ENCODE assay signal across 22 cellular contexts in the genomic region with DNA sequence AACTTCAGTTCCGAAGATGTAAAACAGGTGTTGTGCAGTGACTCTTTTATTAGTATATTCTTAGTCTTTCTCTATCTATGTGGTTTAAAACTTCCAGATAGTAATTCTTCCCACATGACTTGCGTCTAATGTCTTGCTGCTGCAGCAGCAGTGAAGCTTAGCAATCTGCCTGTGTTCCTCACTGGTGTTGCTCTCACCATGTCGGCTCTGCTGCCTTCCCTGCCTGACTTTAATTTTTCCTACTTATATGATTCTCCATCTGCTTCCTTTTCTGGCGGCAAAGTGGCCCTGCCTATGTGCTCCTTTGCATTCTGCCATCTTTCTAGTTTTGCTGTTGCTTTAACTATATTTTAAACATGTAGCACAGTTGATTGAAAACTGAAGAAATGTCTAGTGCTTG.
A peak's percentile ranks its signal among the peaks of the same experiment; 100 is the strongest.
DNase-seq lines count a peak whose midpoint lies in the region; ATAC-seq and TF ChIP-seq lines count a peak whose summit lies in the region.
"Had no signal": no experiment of that assay in that cellular context is flagged by ENCODE, and none has a peak within 500 bp of the region (broad histone marks: within the 10 kb centered on the region; RNA-seq: fewer than 3 reads in every experiment).

No MANE protein-coding gene starts in this region.

- TF ChIP-seq EP300 in SK-N-SH (IDR thresholded peaks at IDR 0.05; ENCODE audit: borderline replicate concordance in 1 of 2, low read depth in 1 of 2, low read length in 1 of 2): no peak

- H3K79me2 ChIP-seq in GM23338 (replicated peaks; ENCODE audit: insufficient read depth) (no peaks in the 10 kb centered on the region), OCI-LY3 (ENCODE audit: low read length) (no peaks in the 10 kb centered on the region), neural progenitor cell (ENCODE audit: low read depth) (no peaks in the 10 kb centered on the region), SK-N-SH (ENCODE audit: insufficient read depth) (no peaks in the 10 kb centered on the region)

- H3K4me2 ChIP-seq in GM23338 (no peak overlapping the region), OCI-LY3 (ENCODE audit: low read length) (peak overlapping the region; percentile 17; the same call in 1 of the 2 replicates), neural progenitor cell (no peak overlapping the region), SK-N-SH (no peak overlapping the region)
- H3K4me2 ChIP-seq: BLaER1 treated with 17β-estradiol and CSF1 and Interleukin-3, amounts not matched to agents 10 nM and 100 nM had no signal

- H3K36me3 ChIP-seq in GM23338 (ENCODE audit: insufficient read depth) (no peaks in the 10 kb centered on the region), OCI-LY3 (replicated peaks; ENCODE audit: low read depth, low read length) (no peaks in the 10 kb centered on the region), neural progenitor cell (no peaks in the 10 kb centered on the region), SK-N-SH (replicated peaks in 1 of 2; ENCODE audit: control insufficient read depth in 1 of 2, insufficient read depth in 2 of 2, low read length in 1 of 2) (no peaks in the 10 kb centered on the region)
- H3K36me3 ChIP-seq: BLaER1 treated with 17β-estradiol and CSF1 and Interleukin-3, amounts not matched to agents 10 nM and 100 nM; Peyer's patch; SJCRH30 had no signal

- 39% methylated on average over 4 of the region's 4 CpGs for WGBS in SK-N-SH (ENCODE audit: low lambda C conversion rate)

- no peaks in the 10 kb centered on the region for H3K36me3 Mint-ChIP-seq in GM23338 (ENCODE audit: low read depth)
- no peaks in the 10 kb centered on the region for H3K36me3 Mint-ChIP-seq in neural progenitor cell
- H3K36me3 Mint-ChIP-seq in natural killer cell treated with Interleukin-12 subunit alpha and Interleukin-12 subunit beta and Interleukin-15 and Interleukin-18, amount 100 ng/mL, for 72 hours: no peaks in the 10 kb centered on the region
- no peaks in the 10 kb centered on the region for H3K36me3 Mint-ChIP-seq in activated T-helper 1 cell treated with anti-CD3 and anti-CD28 coated beads, Interleukin-12 subunit alpha, Interleukin-12 subunit beta, Interleukin-2, Interleukin-4 antibody, amounts not matched to agents 30 ng/mL and 10 ng/mL and 1 ng/mL, durations not matched to agents 14 hours and 24 hours and 36 hours (ENCODE audit: low read depth)
- H3K36me3 Mint-ChIP-seq: CD8-positive, alpha-beta T cell had no signal

- H3K27me3 Mint-ChIP-seq in GM23338 (ENCODE audit: insufficient read depth, low read depth, poor library complexity) (no peaks in the 10 kb centered on the region), neural progenitor cell (ENCODE audit: insufficient read depth, low read depth) (no peaks in the 10 kb centered on the region)
- H3K27me3 Mint-ChIP-seq in natural killer cell treated with Interleukin-12 subunit alpha and Interleukin-12 subunit beta and Interleukin-15 and Interleukin-18, amount 100 ng/mL, for 72 hours: no peaks in the 10 kb centered on the region
- H3K27me3 Mint-ChIP-seq in activated T-helper 1 cell treated with anti-CD3 and anti-CD28 coated beads, Interleukin-12 subunit alpha, Interleukin-12 subunit beta, Interleukin-2, Interleukin-4 antibody, amounts not matched to agents 30 ng/mL and 10 ng/mL and 1 ng/mL, durations not matched to agents 14 hours and 24 hours and 36 hours (ENCODE audit: insufficient read depth): no peaks in the 10 kb centered on the region

- CTCF ChIA-PET in SK-N-SH (lab: Yijun Ruan, JAX): no interaction called here

- no peak overlapping the region for H3K27ac ChIP-seq in GM23338 (ENCODE audit: low read depth)
- no peak overlapping the region for H3K27ac ChIP-seq in OCI-LY3 (ENCODE audit: low read length)
- no peak overlapping the region for H3K27ac ChIP-seq in neural progenitor cell
- no peak overlapping the region for H3K27ac ChIP-seq in SK-N-SH (ENCODE audit: low read depth in 2 of 2, low read length in 1 of 2)
- H3K27ac ChIP-seq: BLaER1 treated with 17β-estradiol and CSF1 and Interleukin-3, amounts not matched to agents 10 nM and 100 nM; GM23248; HL-60; Peyer's patch; SJCRH30 had no signal

- H3F3A ChIP-seq in GM23338 (replicated peaks; ENCODE audit: low read depth): no peaks in the 10 kb centered on the region
- H3F3A ChIP-seq in neural progenitor cell (ENCODE audit: low read depth): no peaks in the 10 kb centered on the region
- no peaks in the 10 kb centered on the region for H3F3A ChIP-seq in SK-N-SH (replicated peaks; ENCODE audit: insufficient read depth)

- H3K4me1 Mint-ChIP-seq in GM23338: 0 out of 3 replicates have a peak, but pooled peaks cover 2% of the 10 kb centered on the region
- no peaks in the 10 kb centered on the region for H3K4me1 Mint-ChIP-seq in neural progenitor cell
- no peaks in the 10 kb centered on the region for H3K4me1 Mint-ChIP-seq in natural killer cell treated with Interleukin-12 subunit alpha and Interleukin-12 subunit beta and Interleukin-15 and Interleukin-18, amount 100 ng/mL, for 72 hours (ENCODE audit: low read depth in 2 of 2)
- H3K4me1 Mint-ChIP-seq in activated T-helper 1 cell treated with anti-CD3 and anti-CD28 coated beads, Interleukin-12 subunit alpha, Interleukin-12 subunit beta, Interleukin-2, Interleukin-4 antibody, amounts not matched to agents 30 ng/mL and 10 ng/mL and 1 ng/mL, durations not matched to agents 14 hours and 24 hours and 36 hours (ENCODE audit: low read depth): no peaks in the 10 kb centered on the region

- POLR2A ChIA-PET in SK-N-SH (lab: Yijun Ruan, JAX): no interaction called here

- H3K4me1 ChIP-seq in GM23338 (ENCODE audit: insufficient read depth) (no peaks in the 10 kb centered on the region), OCI-LY3 (ENCODE audit: low read length) (no peaks in the 10 kb centered on the region), neural progenitor cell (no peaks in the 10 kb centered on the region), SK-N-SH (ENCODE audit: control insufficient read depth in 1 of 2, insufficient read depth in 2 of 2, low read depth in 1 of 2, low read length in 1 of 2) (no peaks in the 10 kb centered on the region)
- H3K4me1 ChIP-seq: BLaER1 treated with 17β-estradiol and CSF1 and Interleukin-3, amounts not matched to agents 10 nM and 100 nM; Peyer's patch; SJCRH30 had no signal

- H3K9me3 ChIP-seq in OCI-LY3 (ENCODE audit: insufficient read depth, low read length) (no peaks in the 10 kb centered on the region), neural progenitor cell (ENCODE audit: low read depth) (no peaks in the 10 kb centered on the region), SK-N-SH (no peaks in the 10 kb centered on the region)
- H3K9me3 ChIP-seq: BLaER1 treated with 17β-estradiol and CSF1 and Interleukin-3, amounts not matched to agents 10 nM and 100 nM; Peyer's patch; SJCRH30 had no signal

- no peak for TF ChIP-seq CTCF in GM23338 (conservative IDR thresholded peaks at IDR 0.05; ENCODE audit: low read depth in 2 of 2)
- TF ChIP-seq CTCF in OCI-LY3 (IDR thresholded peaks at IDR 0.05; ENCODE audit: low read depth, low read length): no peak
- TF ChIP-seq CTCF in neural progenitor cell (IDR thresholded peaks at IDR 0.05): no peak
- no peak for TF ChIP-seq CTCF in SK-N-SH (IDR thresholded peaks at IDR 0.05)

- H3K9me2 ChIP-seq in GM23338 (ENCODE audit: insufficient read depth) (no peaks in the 10 kb centered on the region), SK-N-SH (no peaks in the 10 kb centered on the region)

- DNase-seq in GM23338 (ENCODE audit: low spot score) (no peak), neural progenitor cell (ENCODE audit: low spot score) (no peak), SK-N-SH (no peak)
- DNase-seq in natural killer cell treated with Interleukin-12 subunit alpha and Interleukin-12 subunit beta and Interleukin-15 and Interleukin-18, amount 100 ng/mL, for 72 hours (ENCODE audit: low spot score): no peak
- DNase-seq in activated T-helper 1 cell treated with anti-CD3 and anti-CD28 coated beads, Interleukin-12 subunit alpha, Interleukin-12 subunit beta, Interleukin-2, Interleukin-4 antibody, amounts not matched to agents 30 ng/mL and 10 ng/mL and 1 ng/mL, durations not matched to agents 14 hours and 24 hours and 36 hours (ENCODE audit: low spot score): no peak
- DNase-seq: ACHN; Calu3; CD8-positive, alpha-beta T cell; DMS53; GM23248; KBM-7; NCI-H1092 treated with DMSO at 0.1 percent for 48 hours; NCI-H1436 treated with DMSO at 0.1 percent for 48 hours; NCI-H1930; NCI-H748 treated with DMSO at 0.1 percent for 48 hours; Peyer's patch had no signal

- ATAC-seq in GM23338 (no peak), GM18498 (IDR thresholded peaks at IDR 0.05; ENCODE audit: unreplicated experiment) (no peak)
- no peak for ATAC-seq in natural killer cell treated with Interleukin-12 subunit alpha and Interleukin-12 subunit beta and Interleukin-15 and Interleukin-18, amount 100 ng/mL, for 72 hours
- ATAC-seq: CD8-positive, alpha-beta T cell; HCT116 had no signal

- H3K27me3 ChIP-seq in GM23338 (ENCODE audit: insufficient read depth) (no peaks in the 10 kb centered on the region), OCI-LY3 (ENCODE audit: low read depth, low read length) (no peaks in the 10 kb centered on the region), neural progenitor cell (no peaks in the 10 kb centered on the region), SK-N-SH (ENCODE audit: insufficient read depth) (no peaks in the 10 kb centered on the region)
- H3K27me3 ChIP-seq: BLaER1 treated with 17β-estradiol and CSF1 and Interleukin-3, amounts not matched to agents 10 nM and 100 nM; Peyer's patch; SJCRH30 had no signal

- H3K9me3 Mint-ChIP-seq in GM23338 (no peaks in the 10 kb centered on the region), neural progenitor cell (no peaks in the 10 kb centered on the region)
- peaks cover 7% of the 10 kb centered on the region for H3K9me3 Mint-ChIP-seq in natural killer cell treated with Interleukin-12 subunit alpha and Interleukin-12 subunit beta and Interleukin-15 and Interleukin-18, amount 100 ng/mL, for 72 hours
- H3K9me3 Mint-ChIP-seq in activated T-helper 1 cell treated with anti-CD3 and anti-CD28 coated beads, Interleukin-12 subunit alpha, Interleukin-12 subunit beta, Interleukin-2, Interleukin-4 antibody, amounts not matched to agents 30 ng/mL and 10 ng/mL and 1 ng/mL, durations not matched to agents 14 hours and 24 hours and 36 hours: peaks cover 4% of the 10 kb centered on the region

- TF ChIP-seq RAD21 in SK-N-SH (IDR thresholded peaks at IDR 0.05; ENCODE audit: low read length): no peak

- H3K27ac Mint-ChIP-seq in GM23338 (no peak overlapping the region), neural progenitor cell (no peak overlapping the region)
- no peak overlapping the region for H3K27ac Mint-ChIP-seq in natural killer cell treated with Interleukin-12 subunit alpha and Interleukin-12 subunit beta and Interleukin-15 and Interleukin-18, amount 100 ng/mL, for 72 hours
- no peak overlapping the region for H3K27ac Mint-ChIP-seq in activated T-helper 1 cell treated with anti-CD3 and anti-CD28 coated beads, Interleukin-12 subunit alpha, Interleukin-12 subunit beta, Interleukin-2, Interleukin-4 antibody, amounts not matched to agents 30 ng/mL and 10 ng/mL and 1 ng/mL, durations not matched to agents 14 hours and 24 hours and 36 hours
- H3K27ac Mint-ChIP-seq: CD8-positive, alpha-beta T cell had no signal

- H4K20me1 ChIP-seq in GM23338 (replicated peaks; ENCODE audit: insufficient read depth) (no peaks in the 10 kb centered on the region), OCI-LY3 (ENCODE audit: insufficient read depth, low read length) (no peaks in the 10 kb centered on the region), neural progenitor cell (ENCODE audit: low read depth) (no peaks in the 10 kb centered on the region), SK-N-SH (ENCODE audit: insufficient read depth) (no peaks in the 10 kb centered on the region)
- H4K20me1 ChIP-seq: BLaER1 treated with 17β-estradiol and CSF1 and Interleukin-3, amounts not matched to agents 10 nM and 100 nM had no signal

- H3K4me3 ChIP-seq in GM23338: no peak overlapping the region
- H3K4me3 ChIP-seq in OCI-LY3 (ENCODE audit: low read length): no peak overlapping the region
- H3K4me3 ChIP-seq in neural progenitor cell: no peak overlapping the region
- H3K4me3 ChIP-seq in SK-N-SH (ENCODE audit: low read depth in 2 of 2, low read length in 1 of 2): no peak overlapping the region
- H3K4me3 ChIP-seq: BLaER1 treated with 17β-estradiol and CSF1 and Interleukin-3, amounts not matched to agents 10 nM and 100 nM; GM23248; Peyer's patch; SJCRH30 had no signal

- intact Hi-C loops in activated T-helper 1 cell treated with anti-CD3 and anti-CD28 coated beads, Interleukin-12 subunit alpha, Interleukin-12 subunit beta, Interleukin-2, Interleukin-4 antibody, amounts not matched to agents 30 ng/mL and 10 ng/mL and 1 ng/mL, durations not matched to agents 14 hours and 24 hours and 36 hours (cut with micrococcal nuclease): no loop called here

- H2AFZ ChIP-seq in GM23338 (peak overlapping the region; percentile 52; the same call in 1 of the 2 replicates), OCI-LY3 (ENCODE audit: low read depth, low read length) (peak overlapping the region; percentile 83; the same call in 1 of the 2 replicates), neural progenitor cell (replicated peaks) (peak overlapping the region; percentile 32), SK-N-SH (ENCODE audit: low read depth) (no peak overlapping the region)
- H2AFZ ChIP-seq: GM23248 had no signal

- no peak overlapping the region for H3K4me3 Mint-ChIP-seq in GM23338
- no peak overlapping the region for H3K4me3 Mint-ChIP-seq in neural progenitor cell
- no peak overlapping the region for H3K4me3 Mint-ChIP-seq in natural killer cell treated with Interleukin-12 subunit alpha and Interleukin-12 subunit beta and Interleukin-15 and Interleukin-18, amount 100 ng/mL, for 72 hours
- H3K4me3 Mint-ChIP-seq in activated T-helper 1 cell treated with anti-CD3 and anti-CD28 coated beads, Interleukin-12 subunit alpha, Interleukin-12 subunit beta, Interleukin-2, Interleukin-4 antibody, amounts not matched to agents 30 ng/mL and 10 ng/mL and 1 ng/mL, durations not matched to agents 14 hours and 24 hours and 36 hours: no peak overlapping the region
- H3K4me3 Mint-ChIP-seq: CD8-positive, alpha-beta T cell had no signal

- no peak overlapping the region for H3K9ac ChIP-seq in OCI-LY3 (ENCODE audit: low read length)
- H3K9ac ChIP-seq in neural progenitor cell: no peak overlapping the region
- H3K9ac ChIP-seq in SK-N-SH: no peak overlapping the region
- H3K9ac ChIP-seq: BLaER1 treated with 17β-estradiol and CSF1 and Interleukin-3, amounts not matched to agents 10 nM and 100 nM; GM23248 had no signal
